ENCODE assay signal across 8 cellular contexts in the genomic region with DNA sequence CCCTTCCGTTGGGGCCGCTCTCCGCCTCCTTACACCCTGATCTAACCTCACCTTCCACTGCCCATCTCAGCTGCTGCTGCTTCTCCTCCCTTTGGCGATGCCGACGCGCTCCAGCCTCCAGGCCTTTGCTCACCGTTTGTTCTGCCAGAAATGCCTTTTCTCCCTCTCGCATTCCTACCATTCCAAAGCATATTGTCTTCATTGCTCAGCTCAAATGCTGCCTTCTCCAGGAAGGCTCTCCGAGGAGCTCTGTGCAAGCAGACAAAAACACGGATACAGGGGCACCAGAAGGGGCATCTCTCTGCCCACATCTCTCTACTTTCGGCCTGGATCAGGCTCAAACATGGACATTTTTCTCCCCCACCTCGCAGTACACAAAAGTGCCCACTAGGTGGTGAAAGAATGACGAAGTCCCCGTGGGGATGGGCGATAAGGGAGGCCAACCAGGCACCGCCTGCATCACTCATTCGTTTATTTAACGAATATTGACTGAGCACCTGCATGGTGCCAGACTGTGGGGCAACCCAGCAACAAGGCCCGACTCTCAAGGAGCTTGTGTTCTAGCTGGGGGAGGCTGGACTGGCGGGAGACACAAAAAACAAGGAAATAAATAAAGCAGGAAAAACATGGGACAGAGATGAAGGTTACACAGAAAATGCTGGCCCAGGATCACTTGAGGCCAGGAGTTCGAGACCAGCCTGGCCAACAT. TPM values are rescaled to one million over a fixed set of nuclear protein-coding genes. Genes with fewer than 3 reads are reported as not detected.
A peak's percentile ranks its signal among the peaks of the same experiment; 100 is the strongest.
DNase-seq lines count a peak whose midpoint lies in the region; ATAC-seq, FAIRE-seq and TF ChIP-seq lines count a peak whose summit lies in the region.

No MANE protein-coding gene starts in this region.

- no peaks in the 10 kb centered on the region for H3K9me1 ChIP-seq in keratinocyte (ENCODE audit: control insufficient read depth, extremely low read depth, insufficient read depth, low read length)

- H3K27me3 ChIP-seq in mammary epithelial cell (ENCODE audit: insufficient read depth, low read length) (no peaks in the 10 kb centered on the region), keratinocyte (ENCODE audit: control insufficient read depth, extremely low read depth, insufficient read depth, low read length) (no peaks in the 10 kb centered on the region)

- POLR2A ChIA-PET in AG04449 (lab: Yijun Ruan, JAX) = interaction anchor here (0.6 kb wide), 1 partner anchor 127 kb away, joined by 3 read pairs; no protein-coding TSS in a partner anchor

- H4K20me1 ChIP-seq in mammary epithelial cell (ENCODE audit: insufficient read depth, low read length) (no peaks in the 10 kb centered on the region), keratinocyte (ENCODE audit: control insufficient read depth, extremely low read depth, insufficient read depth, low read length) (no peaks in the 10 kb centered on the region)

- ATAC-seq in GM18867 (IDR thresholded peaks at IDR 0.05; ENCODE audit: unreplicated experiment) (peak; percentile 35), GM19463 (IDR thresholded peaks at IDR 0.05; ENCODE audit: unreplicated experiment) (no peak)

- DNase-seq in AG04449 (ENCODE audit: low read depth, low spot score) (peak; percentile 42), NCI-H1694 treated with DMSO at 0.1 percent for 48 hours (lab: John Stamatoyannopoulos, UW) (peak; percentile 56), mammary epithelial cell (peak; percentile 71), keratinocyte (ENCODE audit: low read depth, low spot score) (no peak)
- DNase-seq in stimulated activated CD4-positive, alpha-beta T cell treated with anti-CD3 and anti-CD28 coated beads, Interleukin-15, amount 100 ng/mL, for 24 hours = peak; percentile 85

- no TSS peak for BruUV-seq in mammary epithelial cell (replicated peaks; lab: Mats Ljungman, UMichigan)

- dilution Hi-C loops in mammary epithelial cell (cut with HindIII; ENCODE audit: low sequenced_read_pairs) (no loop called here), keratinocyte (cut with MboI; ENCODE audit: extremely low pct_ligation_motif_present, low sequenced_read_pairs) (loop anchor here (25.0 kb wide), 1 partner anchor 103 kb away; no protein-coding TSS in a partner anchor)

- intact Hi-C loops in mammary epithelial cell (cut with micrococcal nuclease) = loop anchor here (10.0 kb wide), 2 partner anchors 180 to 390 kb away; a partner anchor contains a TSS

- in situ Hi-C loops in mammary epithelial cell (cut with MboI; ENCODE audit: low sequenced_read_pairs in 2 of 2) = loop anchor here in 1 of 2 donors (25.0 kb wide), 1 partner anchor 628 kb away; no protein-coding TSS in a partner anchor

- H2AFZ ChIP-seq in mammary epithelial cell (ENCODE audit: low read depth, low read length) (peak overlapping the region; percentile 85), keratinocyte (ENCODE audit: control insufficient read depth, low read length) (peak overlapping the region; percentile 30)

- no peak overlapping the region for H3K4me3 ChIP-seq in AG04449 (ENCODE audit: low read depth, low read length)
- no peak overlapping the region for H3K4me3 ChIP-seq in mammary epithelial cell (replicated peaks in 1 of 3; ENCODE audit: insufficient read depth in 1 of 3, low read depth in 2 of 3, low read length in 3 of 3)
- no peak overlapping the region for H3K4me3 ChIP-seq in keratinocyte (ENCODE audit: control insufficient read depth in 2 of 3, extremely low read depth in 1 of 3, insufficient read depth in 2 of 3, low read depth in 1 of 3, low read length in 3 of 3)

- H3K4me1 ChIP-seq in mammary epithelial cell (ENCODE audit: insufficient read depth, low read length) (peaks cover 46% of the 10 kb centered on the region), keratinocyte (ENCODE audit: control insufficient read depth, extremely low read depth, insufficient read depth, low read length) (peaks cover 52% of the 10 kb centered on the region)

- H3K36me3 ChIP-seq in mammary epithelial cell (ENCODE audit: insufficient read depth, low read length) (no peaks in the 10 kb centered on the region), keratinocyte (ENCODE audit: control insufficient read depth in 2 of 2, extremely low read depth in 1 of 2, insufficient read depth in 2 of 2, low read length in 2 of 2) (no peaks in the 10 kb centered on the region)

- FAIRE-seq in keratinocyte (lab: Jason Lieb, UNC) = peak; percentile 69

- H3K79me2 ChIP-seq in mammary epithelial cell (ENCODE audit: insufficient read depth, low read length) (no peaks in the 10 kb centered on the region), keratinocyte (ENCODE audit: control insufficient read depth, insufficient read depth, low read length) (no peaks in the 10 kb centered on the region)

- WGBS in mammary epithelial cell (ENCODE audit: low coverage, missing lambda C conversion rate) = 8% methylated on average over 21 of the region's 22 CpGs

- no peaks in the 10 kb centered on the region for H3K9me3 ChIP-seq in mammary epithelial cell (replicated peaks; ENCODE audit: insufficient read depth, low read length)
- no peaks in the 10 kb centered on the region for H3K9me3 ChIP-seq in keratinocyte (ENCODE audit: control insufficient read depth, low read depth, low read length)

- TF ChIP-seq CTCF in AG04449 (IDR thresholded peaks at IDR 0.05; ENCODE audit: insufficient read depth, low read length, missing control alignments) (peak; percentile 81), VCaP (conservative IDR thresholded peaks at IDR 0.05) (peak; percentile 91), mammary epithelial cell (conservative IDR thresholded peaks at IDR 0.05 in 1 of 2, IDR thresholded peaks at IDR 0.05 in 1 of 2; ENCODE audit: extremely low read depth in 1 of 2, insufficient read depth in 1 of 2, low read depth in 1 of 2, low read length in 2 of 2) (peak; percentile 83 to 86), keratinocyte (optimal IDR thresholded peaks at IDR 0.05 in 1 of 3, IDR thresholded peaks at IDR 0.05 in 1 of 3, conservative IDR thresholded peaks at IDR 0.05 in 1 of 3; ENCODE audit: extremely low read depth in 1 of 3, insufficient read depth in 2 of 3, low read length in 3 of 3) (peak in 2 of 3 experiments; percentile 76 to 93)

- H3K4me2 ChIP-seq in mammary epithelial cell (ENCODE audit: insufficient read depth, low read depth, low read length) (peak overlapping the region; percentile 10), keratinocyte (ENCODE audit: control insufficient read depth, extremely low read depth, insufficient read depth, low read depth, low read length) (peak overlapping the region; percentile 42)

- H3K9ac ChIP-seq in mammary epithelial cell (ENCODE audit: insufficient read depth, low read length) (no peak overlapping the region), keratinocyte (ENCODE audit: control insufficient read depth, extremely low read depth, insufficient read depth, low read length) (peak overlapping the region; percentile 12)

- no peak overlapping the region for H3K27ac ChIP-seq in VCaP
- H3K27ac ChIP-seq in mammary epithelial cell (ENCODE audit: insufficient read depth, low read depth, low read length) = no peak overlapping the region
- H3K27ac ChIP-seq in keratinocyte (ENCODE audit: control insufficient read depth, insufficient read depth, low read length) = no peak overlapping the region

- CTCF ChIA-PET in AG04449 (lab: Yijun Ruan, JAX) = interaction anchor here (0.6 to 6.3 kb wide), 18 partner anchors 8 to 554 kb away, joined by 3 to 50 read pairs (median 5); no protein-coding TSS in a partner anchor
- CTCF ChIA-PET in mammary epithelial cell (lab: Charles Lee; ENCODE audit: low non-redundant PET) = interaction anchor here (0.6 kb wide), 1 partner anchor 387 kb away, joined by 4 read pairs; no protein-coding TSS in a partner anchor

RNA-seq across cellular contexts. Expression of a gene that starts 7.3 kb away (rescaled TPM):
- total RNA-seq in mammary epithelial cell = 100 to 1,000 TPM in 1 of 2 donors, 10 to 100 TPM in 1; 87.0 to 163 TPM
- polyA plus RNA-seq in mammary epithelial cell (175 TPM), keratinocyte (116 to 173 TPM (median 130 TPM) in 3 replicates)
- polyA minus RNA-seq in mammary epithelial cell (109 TPM), keratinocyte (69.6 to 160 TPM (median 131 TPM) in 3 replicates)
- 61.1 TPM for polyA plus RNA-seq in keratinocyte (2011; ENCODE audit: low read depth)
- 97.8 and 143 TPM in 2 replicates for polyA plus RNA-seq in keratinocyte (2011; cell fraction: cytosol; rRNA removed)
- 123 and 141 TPM in 2 replicates for polyA plus RNA-seq in keratinocyte (2011; cell fraction: nucleus; rRNA removed)
- polyA plus RNA-seq in keratinocyte (2012; ENCODE audit: low replicate concordance) = 77.0 and 120 TPM in 2 replicates
- 83.5 TPM for polyA minus RNA-seq in keratinocyte (2011; cell fraction: cytosol; rRNA and poly(A)+ RNA removed)
- polyA minus RNA-seq in keratinocyte (2011; cell fraction: nucleus; rRNA and poly(A)+ RNA removed) = 41.9 and 43.0 TPM in 2 replicates

RNA-seq across cellular contexts. Expression of a gene that starts 50.1 kb away (rescaled TPM):
- total RNA-seq in mammary epithelial cell = 10 to 100 TPM in 1 of 2 donors, 1 to 10 TPM in 1; 7.6 to 20.5 TPM
- polyA plus RNA-seq in mammary epithelial cell (8.2 TPM), keratinocyte (10.2 to 14.5 TPM (median 12.6 TPM) in 3 replicates)
- polyA minus RNA-seq in mammary epithelial cell (5.8 TPM), keratinocyte (11.8 to 26.2 TPM (median 22.9 TPM) in 3 replicates)
- polyA plus RNA-seq in keratinocyte (2011; ENCODE audit: low read depth) = 2.4 TPM
- 4.3 and 6.6 TPM in 2 replicates for polyA plus RNA-seq in keratinocyte (2011; cell fraction: cytosol; rRNA removed)
- polyA plus RNA-seq in keratinocyte (2011; cell fraction: nucleus; rRNA removed) = 26.9 and 29.8 TPM in 2 replicates
- polyA plus RNA-seq in keratinocyte (2012; ENCODE audit: low replicate concordance) = 5.5 and 8.6 TPM in 2 replicates
- 7.5 TPM for polyA minus RNA-seq in keratinocyte (2011; cell fraction: cytosol; rRNA and poly(A)+ RNA removed)
- 15.3 and 22.6 TPM in 2 replicates for polyA minus RNA-seq in keratinocyte (2011; cell fraction: nucleus; rRNA and poly(A)+ RNA removed)
